In genomic region chr10:122135251-122136025, GRCh38 we compare ENCODE assay signal across 23 cellular contexts.
"Had no signal": no experiment of that assay in that cellular context is flagged by ENCODE, and none has a peak within 500 bp of the region (broad histone marks: within the 10 kb centered on the region; RNA-seq: fewer than 3 reads in every experiment).

No MANE protein-coding gene starts in this region.

- H3K4me3 ChIP-seq: colonic mucosa, esophagus muscularis mucosa, lung, ovary, stomach had no signal

- H3K36me3 Mint-ChIP-seq: activated naive CD4-positive, alpha-beta T cell treated with anti-CD3 and anti-CD28 coated beads, Interleukin-2, amount 50 U/mL, for 24 hours; naive thymus-derived CD4-positive, alpha-beta T cell; stimulated activated effector memory CD8-positive, alpha-beta T cell treated with anti-CD3 and anti-CD28 coated beads, Interleukin-12 subunit alpha, Interleukin-12 subunit beta, amount 100 ng/mL, for 72 hours had no signal

- H3K27ac ChIP-seq: colonic mucosa, ovary, stomach, WERI-Rb-1 had no signal

- H3K27me3 ChIP-seq: colonic mucosa, esophagus muscularis mucosa, ovary, stomach had no signal

- H3K4me1 ChIP-seq: colonic mucosa had no signal

- H3K27me3 Mint-ChIP-seq: type B pancreatic cell had no signal

- DNase-seq: activated CD4-positive, alpha-beta T cell treated with anti-CD3 and anti-CD28 coated beads for 1 hour; activated CD4-positive, alpha-beta T cell treated with anti-CD3 and anti-CD28 coated beads, Interleukin-2, amount 50 U/mL, for 1 hour; activated gamma-delta T cell treated with Interleukin-2 at 50 U/mL for 16 hours; activated T-cell treated with anti-CD3 and anti-CD28 coated beads, Interleukin-2, amount 50 U/mL, for 1 hour; aorta; colonic mucosa; head of caudate nucleus; islet precursor cell; left colon; naive thymus-derived CD4-positive, alpha-beta T cell; ovary; small intestine; stimulated activated CD4-positive, alpha-beta T cell treated with anti-CD3 and anti-CD28 coated beads, Interleukin-2, amount 100 ng/mL, for 24 hours; stomach; WERI-Rb-1 had no signal

- ATAC-seq: left colon; naive thymus-derived CD4-positive, alpha-beta T cell; sciatic nerve; SK-N-SH treated with all-trans-retinoic acid at 6 μM for 48 hours; stimulated activated effector memory CD8-positive, alpha-beta T cell treated with anti-CD3 and anti-CD28 coated beads, Interleukin-12 subunit alpha, Interleukin-12 subunit beta, amount 100 ng/mL, for 72 hours had no signal

- H3K36me3 ChIP-seq: colonic mucosa, ovary, WERI-Rb-1 had no signal

- H3K9me3 ChIP-seq: colonic mucosa, esophagus muscularis mucosa, ovary, stomach had no signal

- H3K9me3 Mint-ChIP-seq: activated naive CD4-positive, alpha-beta T cell treated with anti-CD3 and anti-CD28 coated beads, Interleukin-2, amount 50 U/mL, for 24 hours; brain; naive thymus-derived CD4-positive, alpha-beta T cell; stimulated activated effector memory CD8-positive, alpha-beta T cell treated with anti-CD3 and anti-CD28 coated beads, Interleukin-12 subunit alpha, Interleukin-12 subunit beta, amount 100 ng/mL, for 72 hours; type B pancreatic cell had no signal

- H3K4me3 Mint-ChIP-seq: activated naive CD4-positive, alpha-beta T cell treated with anti-CD3 and anti-CD28 coated beads, Interleukin-2, amount 50 U/mL, for 24 hours; brain; naive thymus-derived CD4-positive, alpha-beta T cell; stimulated activated effector memory CD8-positive, alpha-beta T cell treated with anti-CD3 and anti-CD28 coated beads, Interleukin-12 subunit alpha, Interleukin-12 subunit beta, amount 100 ng/mL, for 72 hours; type B pancreatic cell had no signal

- H3K27ac Mint-ChIP-seq: activated naive CD4-positive, alpha-beta T cell treated with anti-CD3 and anti-CD28 coated beads, Interleukin-2, amount 50 U/mL, for 24 hours; brain; naive thymus-derived CD4-positive, alpha-beta T cell; stimulated activated effector memory CD8-positive, alpha-beta T cell treated with anti-CD3 and anti-CD28 coated beads, Interleukin-12 subunit alpha, Interleukin-12 subunit beta, amount 100 ng/mL, for 72 hours; type B pancreatic cell had no signal

- H3K4me1 Mint-ChIP-seq: activated naive CD4-positive, alpha-beta T cell treated with anti-CD3 and anti-CD28 coated beads, Interleukin-2, amount 50 U/mL, for 24 hours; stimulated activated effector memory CD8-positive, alpha-beta T cell treated with anti-CD3 and anti-CD28 coated beads, Interleukin-12 subunit alpha, Interleukin-12 subunit beta, amount 100 ng/mL, for 72 hours had no signal
